2 cellular contexts compared by ENCODE assay signal in the genomic region with DNA sequence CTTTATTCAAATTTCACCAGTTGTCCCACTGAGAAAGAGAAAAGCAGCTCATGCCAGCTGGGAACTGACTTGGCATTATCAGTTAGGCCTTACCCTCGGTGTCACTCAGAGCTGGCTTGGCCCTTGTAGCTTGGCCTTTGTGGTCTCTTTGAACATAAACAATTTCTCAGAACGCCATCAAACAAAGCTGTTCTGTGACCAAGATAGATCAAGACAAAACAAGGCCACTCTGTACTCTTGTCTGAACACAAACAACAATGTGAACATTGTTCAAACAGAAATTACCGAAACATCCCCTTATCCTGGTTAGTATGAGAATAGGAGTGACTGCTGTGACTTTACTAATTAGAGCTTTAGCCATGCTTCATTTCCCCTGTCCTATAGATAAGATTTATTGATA.
A peak's percentile ranks its signal among the peaks of the same experiment; 100 is the strongest.
TF ChIP-seq lines count a peak whose summit lies in the region.

No MANE protein-coding gene starts in this region.

TF ChIP-seq in GM12878, 131 proteins besides CTCF, POLR2A, EP300 and RAD21:
- TF ChIP-seq, protein P1, sequence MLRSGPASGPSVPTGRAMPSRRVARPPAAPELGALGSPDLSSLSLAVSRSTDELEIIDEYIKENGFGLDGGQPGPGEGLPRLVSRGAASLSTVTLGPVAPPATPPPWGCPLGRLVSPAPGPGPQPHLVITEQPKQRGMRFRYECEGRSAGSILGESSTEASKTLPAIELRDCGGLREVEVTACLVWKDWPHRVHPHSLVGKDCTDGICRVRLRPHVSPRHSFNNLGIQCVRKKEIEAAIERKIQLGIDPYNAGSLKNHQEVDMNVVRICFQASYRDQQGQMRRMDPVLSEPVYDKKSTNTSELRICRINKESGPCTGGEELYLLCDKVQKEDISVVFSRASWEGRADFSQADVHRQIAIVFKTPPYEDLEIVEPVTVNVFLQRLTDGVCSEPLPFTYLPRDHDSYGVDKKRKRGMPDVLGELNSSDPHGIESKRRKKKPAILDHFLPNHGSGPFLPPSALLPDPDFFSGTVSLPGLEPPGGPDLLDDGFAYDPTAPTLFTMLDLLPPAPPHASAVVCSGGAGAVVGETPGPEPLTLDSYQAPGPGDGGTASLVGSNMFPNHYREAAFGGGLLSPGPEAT (IDR thresholded peaks at IDR 0.05; ENCODE audit: low read depth): peak; percentile 59; the same call in 1 of the 2 replicates
- TF ChIP-seq, protein P2, sequence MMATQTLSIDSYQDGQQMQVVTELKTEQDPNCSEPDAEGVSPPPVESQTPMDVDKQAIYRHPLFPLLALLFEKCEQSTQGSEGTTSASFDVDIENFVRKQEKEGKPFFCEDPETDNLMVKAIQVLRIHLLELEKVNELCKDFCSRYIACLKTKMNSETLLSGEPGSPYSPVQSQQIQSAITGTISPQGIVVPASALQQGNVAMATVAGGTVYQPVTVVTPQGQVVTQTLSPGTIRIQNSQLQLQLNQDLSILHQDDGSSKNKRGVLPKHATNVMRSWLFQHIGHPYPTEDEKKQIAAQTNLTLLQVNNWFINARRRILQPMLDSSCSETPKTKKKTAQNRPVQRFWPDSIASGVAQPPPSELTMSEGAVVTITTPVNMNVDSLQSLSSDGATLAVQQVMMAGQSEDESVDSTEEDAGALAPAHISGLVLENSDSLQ (IDR thresholded peaks at IDR 0.05): peak; percentile 74
- TF ChIP-seq ZNF24 (IDR thresholded peaks at IDR 0.05): no peak
- peak; percentile 67 for TF ChIP-seq MTA2 (IDR thresholded peaks at IDR 0.05; ENCODE audit: low read depth)
- TF ChIP-seq JUNB (IDR thresholded peaks at IDR 0.05): no peak
- no peak for TF ChIP-seq CBX3 (IDR thresholded peaks at IDR 0.05; ENCODE audit: borderline replicate concordance, low read depth)
- TF ChIP-seq, protein P3, sequence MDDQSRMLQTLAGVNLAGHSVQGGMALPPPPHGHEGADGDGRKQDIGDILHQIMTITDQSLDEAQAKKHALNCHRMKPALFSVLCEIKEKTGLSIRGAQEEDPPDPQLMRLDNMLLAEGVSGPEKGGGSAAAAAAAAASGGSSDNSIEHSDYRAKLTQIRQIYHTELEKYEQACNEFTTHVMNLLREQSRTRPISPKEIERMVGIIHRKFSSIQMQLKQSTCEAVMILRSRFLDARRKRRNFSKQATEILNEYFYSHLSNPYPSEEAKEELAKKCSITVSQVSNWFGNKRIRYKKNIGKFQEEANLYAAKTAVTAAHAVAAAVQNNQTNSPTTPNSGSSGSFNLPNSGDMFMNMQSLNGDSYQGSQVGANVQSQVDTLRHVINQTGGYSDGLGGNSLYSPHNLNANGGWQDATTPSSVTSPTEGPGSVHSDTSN (IDR thresholded peaks at IDR 0.05; ENCODE audit: insufficient replicate concordance, low read depth, low read length): peak; percentile 4
- no peak for TF ChIP-seq ZBED1 (IDR thresholded peaks at IDR 0.05; ENCODE audit: borderline replicate concordance)
- TF ChIP-seq NFYA (IDR thresholded peaks at IDR 0.05; ENCODE audit: borderline replicate concordance, low read depth, low read length): no peak

TF ChIP-seq in GM12891, 5 proteins besides CTCF, POLR2A, EP300 and RAD21:
- TF ChIP-seq POLR2AphosphoS5 (IDR thresholded peaks at IDR 0.05; ENCODE audit: low read depth, low read length) (no peak), SPI1 (IDR thresholded peaks at IDR 0.05; ENCODE audit: low read depth, low read length) (no peak), TAF1 (IDR thresholded peaks at IDR 0.05; ENCODE audit: low read depth, low read length) (no peak), POU2F2 (IDR thresholded peaks at IDR 0.05; ENCODE audit: low read depth, low read length) (no peak), PAX5 (IDR thresholded peaks at IDR 0.05; ENCODE audit: insufficient read depth, low read length, severe bottlenecking) (no peak)
